In the genomic region with DNA sequence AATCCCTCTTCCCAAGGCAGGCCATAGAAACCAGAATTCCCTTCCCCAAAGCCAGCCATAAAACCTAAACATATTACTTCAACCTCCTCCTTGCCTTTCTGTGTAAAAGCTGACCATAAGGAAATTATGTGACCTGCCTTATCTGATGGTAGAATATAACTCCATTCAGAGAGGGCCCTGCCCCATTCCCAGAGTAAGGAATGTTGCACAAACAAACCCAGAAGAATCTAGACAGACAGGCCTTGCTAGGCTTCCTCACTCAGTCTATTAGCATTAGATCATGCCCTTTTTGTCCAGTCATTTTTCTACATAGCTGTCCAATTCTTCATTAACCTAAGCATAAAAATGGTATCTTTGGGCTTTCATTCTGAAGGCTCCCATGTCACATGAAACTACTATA, we compare ENCODE assay signal across 13 cellular contexts. TPM values are rescaled to one million over a fixed set of nuclear protein-coding genes. Genes with fewer than 3 reads are reported as not detected.
DNase-seq lines count a peak whose midpoint lies in the region; ATAC-seq and TF ChIP-seq lines count a peak whose summit lies in the region.
"Had no signal": no experiment of that assay in that cellular context is flagged by ENCODE, and none has a peak within 500 bp of the region (broad histone marks: within the 10 kb centered on the region; RNA-seq: fewer than 3 reads in every experiment).

No MANE protein-coding gene starts in this region.

- in situ Hi-C loops in G401 (cut with HindIII; ENCODE audit: low sequenced_read_pairs) = loop anchor here (5.0 kb wide), 1 partner anchor 38 kb away; no protein-coding TSS in a partner anchor

- no peaks in the 10 kb centered on the region for H3K9me3 ChIP-seq in subcutaneous abdominal adipose tissue (ENCODE audit: control insufficient read depth in 5 of 5, low read length in 5 of 5)

- H3K27ac Mint-ChIP-seq in T-helper 2 cell treated with Interferon-gamma antibody and Interleukin-4, amounts not matched to agents 5 μg/mL and 100 μg/mL, for 36 hours = peak overlapping the region; percentile 82
- peak overlapping the region; percentile 86 to 88 for H3K27ac Mint-ChIP-seq in T-cell

- TF ChIP-seq CTCF in foreskin keratinocyte (conservative IDR thresholded peaks at IDR 0.05) = no peak

- peaks cover 4% of the 10 kb centered on the region for H3K9me3 Mint-ChIP-seq in T-helper 2 cell treated with Interferon-gamma antibody and Interleukin-4, amounts not matched to agents 5 μg/mL and 100 μg/mL, for 36 hours
- H3K9me3 Mint-ChIP-seq in T-cell = no peaks in the 10 kb centered on the region

- H3K27me3 ChIP-seq in foreskin keratinocyte (no peaks in the 10 kb centered on the region), subcutaneous abdominal adipose tissue (ENCODE audit: control insufficient read depth in 5 of 5, insufficient read depth in 4 of 5, low read length in 5 of 5) (no peaks in the 10 kb centered on the region)

- peak overlapping the region; percentile 67 for H3K27ac ChIP-seq in foreskin keratinocyte
- peak overlapping the region; percentile 45 for H3K27ac ChIP-seq in subcutaneous abdominal adipose tissue (ENCODE audit: low read depth, low read length)

- CTCF ChIA-PET in T-cell (lab: Charles Lee) = interaction anchor here (0.5 to 2.3 kb wide), 7 partner anchors 10 to 458 kb away, joined by 3 to 16 read pairs (median 3); no protein-coding TSS in a partner anchor

- peaks cover 2% of the 10 kb centered on the region for H3K36me3 Mint-ChIP-seq in T-helper 2 cell treated with Interferon-gamma antibody and Interleukin-4, amounts not matched to agents 5 μg/mL and 100 μg/mL, for 36 hours (ENCODE audit: low read depth)
- no peaks in the 10 kb centered on the region for H3K36me3 Mint-ChIP-seq in T-cell

- no peak overlapping the region for H3K9ac ChIP-seq in subcutaneous abdominal adipose tissue (ENCODE audit: low read length in 5 of 5)

- no peak for DNase-seq in T-helper 2 cell treated with Interferon-gamma antibody and Interleukin-4, amounts not matched to agents 5 μg/mL and 100 μg/mL, for 36 hours (ENCODE audit: low spot score)
- DNase-seq in T-helper 2 cell (no peak), T-cell (no peak), foreskin keratinocyte (peak; percentile 9 to 61), C1 segment of cervical spinal cord (lab: John Stamatoyannopoulos, UW) (no peak), G401 (ENCODE audit: low spot score) (no peak)
- DNase-seq: 8988T, NCI-H2171 had no signal

- POLR2A ChIA-PET in T-cell (lab: Charles Lee) = no interaction called here

- no peak overlapping the region for H3K4me3 Mint-ChIP-seq in T-helper 2 cell treated with Interferon-gamma antibody and Interleukin-4, amounts not matched to agents 5 μg/mL and 100 μg/mL, for 36 hours
- no peak overlapping the region for H3K4me3 Mint-ChIP-seq in T-cell

- ATAC-seq in T-cell (replicated peaks in 1 of 4) = no peak
- ATAC-seq in foreskin keratinocyte = no peak
- no peak for ATAC-seq in GM21515 (IDR thresholded peaks at IDR 0.05; ENCODE audit: unreplicated experiment)

- H3K4me1 Mint-ChIP-seq in T-helper 2 cell treated with Interferon-gamma antibody and Interleukin-4, amounts not matched to agents 5 μg/mL and 100 μg/mL, for 36 hours (ENCODE audit: low read depth) = peaks cover 33% of the 10 kb centered on the region
- H3K4me1 Mint-ChIP-seq in T-cell = peaks cover 32 to 53% (median 41%) of the 10 kb centered on the region in 3 donors

- no peaks in the 10 kb centered on the region for H3K36me3 ChIP-seq in subcutaneous abdominal adipose tissue (ENCODE audit: control insufficient read depth in 5 of 5, insufficient read depth in 5 of 5, low read length in 5 of 5)

- H3K4me3 ChIP-seq in subcutaneous abdominal adipose tissue (ENCODE audit: low read depth in 1 of 5, low read length in 5 of 5) = no peak overlapping the region

- peaks cover 6% of the 10 kb centered on the region for H3K4me1 ChIP-seq in foreskin keratinocyte
- peaks cover 0 to 28% (median 16%) of the 10 kb centered on the region in 5 donors for H3K4me1 ChIP-seq in subcutaneous abdominal adipose tissue (ENCODE audit: control insufficient read depth in 5 of 5, insufficient read depth in 5 of 5, low read length in 5 of 5)

- peaks cover 4% of the 10 kb centered on the region for H3K27me3 Mint-ChIP-seq in T-helper 2 cell treated with Interferon-gamma antibody and Interleukin-4, amounts not matched to agents 5 μg/mL and 100 μg/mL, for 36 hours (ENCODE audit: low read depth)
- H3K27me3 Mint-ChIP-seq in T-cell = no peaks in the 10 kb centered on the region

RNA-seq across cellular contexts. Expression of a gene that starts 17.8 kb away (rescaled TPM):
- total RNA-seq in T-cell = not detected
- not detected in 2 replicates for total RNA-seq in foreskin keratinocyte
- not detected in 2 replicates for polyA plus RNA-seq in foreskin keratinocyte
- total RNA-seq in G401 (2014; rRNA removed; shearing (Covaris generic)) = not detected in 2 replicates
- total RNA-seq: frontal cortex, renal cortical epithelial cell, RPMI7951 had no signal

RNA-seq across cellular contexts. Expression of a gene that starts 46.1 kb away (rescaled TPM):
- total RNA-seq in T-cell = not detected
- total RNA-seq in foreskin keratinocyte = not detected in 2 replicates
- polyA plus RNA-seq in foreskin keratinocyte = not detected in 2 replicates
- total RNA-seq in G401 (2014; rRNA removed; shearing (Covaris generic)) = not detected in 2 replicates
- total RNA-seq: frontal cortex, renal cortical epithelial cell, RPMI7951 had no signal

Comparison
In these comparisons a context has a peak if more than half of its experiments do, and no peak if none do; other contexts are left out.
1. DNase-seq: peak in foreskin keratinocyte (2 of 2); none in T-helper 2 cell treated with Interferon-gamma antibody and Interleukin-4, amounts not matched to agents 5 μg/mL and 100 μg/mL, for 36 hours (single experiment), T-helper 2 cell (0 of 5), T-cell (0 of 34), C1 segment of cervical spinal cord (0 of 14) and G401 (single experiment).